1 cellular context compared by ENCODE assay signal in genomic region chr11:120400564-120401364, GRCh38.
TF ChIP-seq lines count a peak whose summit lies in the region.

No MANE protein-coding gene starts in this region.

TF ChIP-seq in GM12878, 131 proteins besides CTCF, POLR2A, EP300 and RAD21 (continued from another document and continues in another):
- no peak for TF ChIP-seq NKRF (conservative IDR thresholded peaks at IDR 0.05)
- TF ChIP-seq, protein P1, sequence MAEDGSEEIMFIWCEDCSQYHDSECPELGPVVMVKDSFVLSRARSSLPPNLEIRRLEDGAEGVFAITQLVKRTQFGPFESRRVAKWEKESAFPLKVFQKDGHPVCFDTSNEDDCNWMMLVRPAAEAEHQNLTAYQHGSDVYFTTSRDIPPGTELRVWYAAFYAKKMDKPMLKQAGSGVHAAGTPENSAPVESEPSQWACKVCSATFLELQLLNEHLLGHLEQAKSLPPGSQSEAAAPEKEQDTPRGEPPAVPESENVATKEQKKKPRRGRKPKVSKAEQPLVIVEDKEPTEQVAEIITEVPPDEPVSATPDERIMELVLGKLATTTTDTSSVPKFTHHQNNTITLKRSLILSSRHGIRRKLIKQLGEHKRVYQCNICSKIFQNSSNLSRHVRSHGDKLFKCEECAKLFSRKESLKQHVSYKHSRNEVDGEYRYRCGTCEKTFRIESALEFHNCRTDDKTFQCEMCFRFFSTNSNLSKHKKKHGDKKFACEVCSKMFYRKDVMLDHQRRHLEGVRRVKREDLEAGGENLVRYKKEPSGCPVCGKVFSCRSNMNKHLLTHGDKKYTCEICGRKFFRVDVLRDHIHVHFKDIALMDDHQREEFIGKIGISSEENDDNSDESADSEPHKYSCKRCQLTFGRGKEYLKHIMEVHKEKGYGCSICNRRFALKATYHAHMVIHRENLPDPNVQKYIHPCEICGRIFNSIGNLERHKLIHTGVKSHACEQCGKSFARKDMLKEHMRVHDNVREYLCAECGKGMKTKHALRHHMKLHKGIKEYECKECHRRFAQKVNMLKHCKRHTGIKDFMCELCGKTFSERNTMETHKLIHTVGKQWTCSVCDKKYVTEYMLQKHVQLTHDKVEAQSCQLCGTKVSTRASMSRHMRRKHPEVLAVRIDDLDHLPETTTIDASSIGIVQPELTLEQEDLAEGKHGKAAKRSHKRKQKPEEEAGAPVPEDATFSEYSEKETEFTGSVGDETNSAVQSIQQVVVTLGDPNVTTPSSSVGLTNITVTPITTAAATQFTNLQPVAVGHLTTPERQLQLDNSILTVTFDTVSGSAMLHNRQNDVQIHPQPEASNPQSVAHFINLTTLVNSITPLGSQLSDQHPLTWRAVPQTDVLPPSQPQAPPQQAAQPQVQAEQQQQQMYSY (CRISPR knock-in tag; IDR thresholded peaks at IDR 0.05), result no peak
- TF ChIP-seq, protein P2, sequence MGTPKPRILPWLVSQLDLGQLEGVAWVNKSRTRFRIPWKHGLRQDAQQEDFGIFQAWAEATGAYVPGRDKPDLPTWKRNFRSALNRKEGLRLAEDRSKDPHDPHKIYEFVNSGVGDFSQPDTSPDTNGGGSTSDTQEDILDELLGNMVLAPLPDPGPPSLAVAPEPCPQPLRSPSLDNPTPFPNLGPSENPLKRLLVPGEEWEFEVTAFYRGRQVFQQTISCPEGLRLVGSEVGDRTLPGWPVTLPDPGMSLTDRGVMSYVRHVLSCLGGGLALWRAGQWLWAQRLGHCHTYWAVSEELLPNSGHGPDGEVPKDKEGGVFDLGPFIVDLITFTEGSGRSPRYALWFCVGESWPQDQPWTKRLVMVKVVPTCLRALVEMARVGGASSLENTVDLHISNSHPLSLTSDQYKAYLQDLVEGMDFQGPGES (IDR thresholded peaks at IDR 0.05), result no peak
- peak; percentile 48; the same call in 1 of the 2 replicates for TF ChIP-seq NBN (IDR thresholded peaks at IDR 0.05)
- no peak for TF ChIP-seq SIX5 (IDR thresholded peaks at IDR 0.05; ENCODE audit: low read depth, low read length, severe bottlenecking)
- no peak for TF ChIP-seq STAT1 (conservative IDR thresholded peaks at IDR 0.05)
- TF ChIP-seq SIN3A (IDR thresholded peaks at IDR 0.05; ENCODE audit: low read depth, low read length), result no peak
- no peak for TF ChIP-seq CEBPB (IDR thresholded peaks at IDR 0.05; ENCODE audit: borderline replicate concordance in 1 of 2, low read depth in 2 of 2, low read length in 2 of 2)
- TF ChIP-seq, protein P3, sequence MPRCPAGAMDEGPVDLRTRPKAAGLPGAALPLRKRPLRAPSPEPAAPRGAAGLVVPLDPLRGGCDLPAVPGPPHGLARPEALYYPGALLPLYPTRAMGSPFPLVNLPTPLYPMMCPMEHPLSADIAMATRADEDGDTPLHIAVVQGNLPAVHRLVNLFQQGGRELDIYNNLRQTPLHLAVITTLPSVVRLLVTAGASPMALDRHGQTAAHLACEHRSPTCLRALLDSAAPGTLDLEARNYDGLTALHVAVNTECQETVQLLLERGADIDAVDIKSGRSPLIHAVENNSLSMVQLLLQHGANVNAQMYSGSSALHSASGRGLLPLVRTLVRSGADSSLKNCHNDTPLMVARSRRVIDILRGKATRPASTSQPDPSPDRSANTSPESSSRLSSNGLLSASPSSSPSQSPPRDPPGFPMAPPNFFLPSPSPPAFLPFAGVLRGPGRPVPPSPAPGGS (IDR thresholded peaks at IDR 0.05; ENCODE audit: borderline replicate concordance, insufficient read depth, low read depth, low read length, poor library complexity, severe bottlenecking), result no peak
- no peak for TF ChIP-seq CHD1 (IDR thresholded peaks at IDR 0.05; ENCODE audit: low read depth, low read length)
- TF ChIP-seq YBX1 (IDR thresholded peaks at IDR 0.05), result no peak
- no peak for TF ChIP-seq NR2C2 (IDR thresholded peaks at IDR 0.05; ENCODE audit: borderline replicate concordance, control insufficient read depth, insufficient read length, low read depth)
- no peak for TF ChIP-seq SMAD1 (IDR thresholded peaks at IDR 0.05; ENCODE audit: low read depth, partially characterized antibody)
- TF ChIP-seq USF1 (IDR thresholded peaks at IDR 0.05; ENCODE audit: borderline replicate concordance, extremely low read length, insufficient read depth, low read depth, low read length), result no peak
- TF ChIP-seq ZNF592 (IDR thresholded peaks at IDR 0.05), result 0 out of 2 replicates have a peak, but pooled peaks have one; percentile 4
- TF ChIP-seq TCF7 (IDR thresholded peaks at IDR 0.05; ENCODE audit: borderline replicate concordance), result 0 out of 2 replicates have a peak, but pooled peaks have one; percentile 19
- no peak for TF ChIP-seq FOS (IDR thresholded peaks at IDR 0.05; ENCODE audit: borderline replicate concordance, extremely low read depth, insufficient read length)
- TF ChIP-seq MEF2A (IDR thresholded peaks at IDR 0.05; ENCODE audit: insufficient read depth, low read depth, low read length), result no peak
- TF ChIP-seq NFXL1 (IDR thresholded peaks at IDR 0.05; ENCODE audit: borderline replicate concordance), result no peak
- TF ChIP-seq, protein P4, sequence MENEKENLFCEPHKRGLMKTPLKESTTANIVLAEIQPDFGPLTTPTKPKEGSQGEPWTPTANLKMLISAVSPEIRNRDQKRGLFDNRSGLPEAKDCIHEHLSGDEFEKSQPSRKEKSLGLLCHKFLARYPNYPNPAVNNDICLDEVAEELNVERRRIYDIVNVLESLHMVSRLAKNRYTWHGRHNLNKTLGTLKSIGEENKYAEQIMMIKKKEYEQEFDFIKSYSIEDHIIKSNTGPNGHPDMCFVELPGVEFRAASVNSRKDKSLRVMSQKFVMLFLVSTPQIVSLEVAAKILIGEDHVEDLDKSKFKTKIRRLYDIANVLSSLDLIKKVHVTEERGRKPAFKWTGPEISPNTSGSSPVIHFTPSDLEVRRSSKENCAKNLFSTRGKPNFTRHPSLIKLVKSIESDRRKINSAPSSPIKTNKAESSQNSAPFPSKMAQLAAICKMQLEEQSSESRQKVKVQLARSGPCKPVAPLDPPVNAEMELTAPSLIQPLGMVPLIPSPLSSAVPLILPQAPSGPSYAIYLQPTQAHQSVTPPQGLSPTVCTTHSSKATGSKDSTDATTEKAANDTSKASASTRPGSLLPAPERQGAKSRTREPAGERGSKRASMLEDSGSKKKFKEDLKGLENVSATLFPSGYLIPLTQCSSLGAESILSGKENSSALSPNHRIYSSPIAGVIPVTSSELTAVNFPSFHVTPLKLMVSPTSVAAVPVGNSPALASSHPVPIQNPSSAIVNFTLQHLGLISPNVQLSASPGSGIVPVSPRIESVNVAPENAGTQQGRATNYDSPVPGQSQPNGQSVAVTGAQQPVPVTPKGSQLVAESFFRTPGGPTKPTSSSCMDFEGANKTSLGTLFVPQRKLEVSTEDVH (IDR thresholded peaks at IDR 0.05; ENCODE audit: low read depth, partially characterized antibody), result no peak
- no peak for TF ChIP-seq POU2F2 (IDR thresholded peaks at IDR 0.05; ENCODE audit: borderline replicate concordance, low read depth, low read length)
- no peak for TF ChIP-seq CREB1 (IDR thresholded peaks at IDR 0.05; ENCODE audit: low read depth)
- no peak for TF ChIP-seq TARDBP (IDR thresholded peaks at IDR 0.05; ENCODE audit: borderline replicate concordance)
- TF ChIP-seq BMI1 (IDR thresholded peaks at IDR 0.05; ENCODE audit: borderline replicate concordance), result peak; percentile 54; the same call in 1 of the 2 replicates
- TF ChIP-seq SRF (IDR thresholded peaks at IDR 0.05; ENCODE audit: low read depth in 2 of 2, low read length in 2 of 2), result no peak
- no peak for TF ChIP-seq TAF1 (IDR thresholded peaks at IDR 0.05; ENCODE audit: borderline replicate concordance, low read depth, low read length)
- TF ChIP-seq FOXK2 (IDR thresholded peaks at IDR 0.05), result no peak
- TF ChIP-seq ZNF24 (IDR thresholded peaks at IDR 0.05), result peak; percentile 65; the same call in 1 of the 2 replicates
- no peak; a peak in 1 of 4 replicates for TF ChIP-seq BHLHE40 (IDR thresholded peaks at IDR 0.05; ENCODE audit: borderline replicate concordance in 1 of 2, low read depth in 2 of 2, low read length in 1 of 2)
- peak; percentile 87 for TF ChIP-seq RUNX3 (IDR thresholded peaks at IDR 0.05; ENCODE audit: low read length)
- TF ChIP-seq YY1 (IDR thresholded peaks at IDR 0.05; ENCODE audit: low read depth, low read length), result no peak
- TF ChIP-seq CBFB (IDR thresholded peaks at IDR 0.05; ENCODE audit: low read depth), result no peak
- no peak for TF ChIP-seq PML (IDR thresholded peaks at IDR 0.05; ENCODE audit: low read length)
- TF ChIP-seq MXI1 (IDR thresholded peaks at IDR 0.05; ENCODE audit: low read depth, low read length), result no peak
- no peak for TF ChIP-seq CHD4 (IDR thresholded peaks at IDR 0.05)
- TF ChIP-seq KLF5 (IDR thresholded peaks at IDR 0.05; ENCODE audit: partially characterized antibody), result no peak
- peak; percentile 66; the same call in 1 of the 2 replicates for TF ChIP-seq NFIC (IDR thresholded peaks at IDR 0.05; ENCODE audit: low read depth, low read length)
- TF ChIP-seq LARP7 (IDR thresholded peaks at IDR 0.05), result no peak; the same call in 1 of the 2 replicates
- no peak for TF ChIP-seq HCFC1 (IDR thresholded peaks at IDR 0.05; ENCODE audit: low read length)
- TF ChIP-seq, protein P5, sequence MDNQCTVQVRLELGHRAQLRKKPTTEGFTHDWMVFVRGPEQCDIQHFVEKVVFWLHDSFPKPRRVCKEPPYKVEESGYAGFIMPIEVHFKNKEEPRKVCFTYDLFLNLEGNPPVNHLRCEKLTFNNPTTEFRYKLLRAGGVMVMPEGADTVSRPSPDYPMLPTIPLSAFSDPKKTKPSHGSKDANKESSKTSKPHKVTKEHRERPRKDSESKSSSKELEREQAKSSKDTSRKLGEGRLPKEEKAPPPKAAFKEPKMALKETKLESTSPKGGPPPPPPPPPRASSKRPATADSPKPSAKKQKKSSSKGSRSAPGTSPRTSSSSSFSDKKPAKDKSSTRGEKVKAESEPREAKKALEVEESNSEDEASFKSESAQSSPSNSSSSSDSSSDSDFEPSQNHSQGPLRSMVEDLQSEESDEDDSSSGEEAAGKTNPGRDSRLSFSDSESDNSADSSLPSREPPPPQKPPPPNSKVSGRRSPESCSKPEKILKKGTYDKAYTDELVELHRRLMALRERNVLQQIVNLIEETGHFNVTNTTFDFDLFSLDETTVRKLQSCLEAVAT (IDR thresholded peaks at IDR 0.05), result no peak
- no peak for TF ChIP-seq MTA3 (IDR thresholded peaks at IDR 0.05; ENCODE audit: borderline replicate concordance, low read length)
- TF ChIP-seq MTA2 (IDR thresholded peaks at IDR 0.05; ENCODE audit: low read depth), result peak; percentile 99
- TF ChIP-seq TBL1XR1 (IDR thresholded peaks at IDR 0.05; ENCODE audit: low read depth, low read length), result no peak
